In genomic region chr5:150542933-150543445, GRCh38 we compare ENCODE assay signal across 1 cellular context.
TF ChIP-seq lines count a peak whose summit lies in the region.

No MANE protein-coding gene starts in this region.

TF ChIP-seq in HepG2, 621 proteins besides CTCF, POLR2A, EP300 and RAD21 (continued from another document and continues in another):
- TF ChIP-seq ZNF841 (CRISPR knock-in tag; IDR thresholded peaks at IDR 0.05; ENCODE audit: borderline replicate concordance), result 0 out of 2 replicates have a peak, but pooled peaks have one; percentile 46
- TF ChIP-seq DDIT3 (CRISPR knock-in tag; IDR thresholded peaks at IDR 0.05), result 0 out of 2 replicates have a peak, but pooled peaks have one; percentile 15
- TF ChIP-seq MYC (CRISPR knock-in tag; IDR thresholded peaks at IDR 0.05; ENCODE audit: borderline replicate concordance), result peak; percentile 92
- no peak for TF ChIP-seq KAT2B (IDR thresholded peaks at IDR 0.05; ENCODE audit: borderline replicate concordance, low read depth, low read length)
- TF ChIP-seq ZSCAN9 (CRISPR knock-in tag; IDR thresholded peaks at IDR 0.05; ENCODE audit: borderline replicate concordance), result peak; percentile 90; the same call in 1 of the 2 replicates
- no peak for TF ChIP-seq RAD51 (IDR thresholded peaks at IDR 0.05; ENCODE audit: borderline replicate concordance)
- TF ChIP-seq KLF16 (CRISPR knock-in tag; IDR thresholded peaks at IDR 0.05), result peak in 1 of 2 experiments; percentile 97; a peak in 2 of 4 replicates
- TF ChIP-seq ZNF180 (CRISPR knock-in tag; IDR thresholded peaks at IDR 0.05; ENCODE audit: borderline replicate concordance, low read depth), result no peak
- TF ChIP-seq NFRKB (IDR thresholded peaks at IDR 0.05), result no peak
- no peak for TF ChIP-seq NBN (conservative IDR thresholded peaks at IDR 0.05)
- peak; percentile 96 for TF ChIP-seq MAX (IDR thresholded peaks at IDR 0.05)
- peak; percentile 100 for TF ChIP-seq MIER3 (CRISPR knock-in tag; IDR thresholded peaks at IDR 0.05; ENCODE audit: borderline replicate concordance)
- peak; percentile 100 for TF ChIP-seq FOXJ3 (CRISPR knock-in tag; IDR thresholded peaks at IDR 0.05; ENCODE audit: borderline replicate concordance)
- TF ChIP-seq SNAI1 (CRISPR knock-in tag; IDR thresholded peaks at IDR 0.05; ENCODE audit: borderline replicate concordance), result peak; percentile 48; the same call in 1 of the 2 replicates
- peak; percentile 97 for TF ChIP-seq TRIM24 (CRISPR knock-in tag; IDR thresholded peaks at IDR 0.05)
- TF ChIP-seq GMEB2 (CRISPR knock-in tag; IDR thresholded peaks at IDR 0.05; ENCODE audit: low read depth), result 0 out of 2 replicates have a peak, but pooled peaks have one; percentile 38
- peak; percentile 100 for TF ChIP-seq PAXIP1 (CRISPR knock-in tag; conservative IDR thresholded peaks at IDR 0.05)
- no peak for TF ChIP-seq ZNF83 (CRISPR knock-in tag; IDR thresholded peaks at IDR 0.05; ENCODE audit: borderline replicate concordance)
- TF ChIP-seq ZNF251 (CRISPR knock-in tag; IDR thresholded peaks at IDR 0.05), result no peak
- TF ChIP-seq ZNF710 (CRISPR knock-in tag; IDR thresholded peaks at IDR 0.05; ENCODE audit: borderline replicate concordance), result peak; percentile 98
- peak; percentile 74 for TF ChIP-seq ZHX2 (IDR thresholded peaks at IDR 0.05; ENCODE audit: low read depth)
- TF ChIP-seq ZHX2 (CRISPR knock-in tag; IDR thresholded peaks at IDR 0.05; ENCODE audit: borderline replicate concordance), result no peak; the same call in 1 of the 2 replicates
- TF ChIP-seq TRAFD1 (CRISPR knock-in tag; IDR thresholded peaks at IDR 0.05; ENCODE audit: borderline replicate concordance), result peak; percentile 84; the same call in 1 of the 2 replicates
- TF ChIP-seq PCBP2 (optimal IDR thresholded peaks at IDR 0.05; ENCODE audit: low read depth, low read length, poor library complexity, severe bottlenecking), result no peak
- TF ChIP-seq ZHX1 (CRISPR knock-in tag; IDR thresholded peaks at IDR 0.05; ENCODE audit: low read depth), result peak; percentile 63; the same call in 1 of the 2 replicates
- TF ChIP-seq KDM4B (CRISPR knock-in tag; IDR thresholded peaks at IDR 0.05), result peak; percentile 99; the same call in 1 of the 2 replicates
- TF ChIP-seq MAFG (CRISPR knock-in tag; IDR thresholded peaks at IDR 0.05), result no peak
- TF ChIP-seq ZNF879 (CRISPR knock-in tag; IDR thresholded peaks at IDR 0.05), result no peak
- TF ChIP-seq TAF1 (CRISPR knock-in tag; IDR thresholded peaks at IDR 0.05), result 0 out of 2 replicates have a peak, but pooled peaks have one; percentile 32
- TF ChIP-seq TFAP4 (IDR thresholded peaks at IDR 0.05; ENCODE audit: borderline replicate concordance, low read depth), result peak; percentile 100
- TF ChIP-seq NKX3-1 (CRISPR knock-in tag; IDR thresholded peaks at IDR 0.05), result no peak
- TF ChIP-seq ZFAT (CRISPR knock-in tag; conservative IDR thresholded peaks at IDR 0.05), result no peak
- TF ChIP-seq ZNF264 (CRISPR knock-in tag; IDR thresholded peaks at IDR 0.05), result peak; percentile 97
- peak; percentile 41; the same call in 1 of the 2 replicates for TF ChIP-seq MLXIP (CRISPR knock-in tag; IDR thresholded peaks at IDR 0.05; ENCODE audit: borderline replicate concordance)
